ENCODE assay signal across 10 cellular contexts in the genomic region with DNA sequence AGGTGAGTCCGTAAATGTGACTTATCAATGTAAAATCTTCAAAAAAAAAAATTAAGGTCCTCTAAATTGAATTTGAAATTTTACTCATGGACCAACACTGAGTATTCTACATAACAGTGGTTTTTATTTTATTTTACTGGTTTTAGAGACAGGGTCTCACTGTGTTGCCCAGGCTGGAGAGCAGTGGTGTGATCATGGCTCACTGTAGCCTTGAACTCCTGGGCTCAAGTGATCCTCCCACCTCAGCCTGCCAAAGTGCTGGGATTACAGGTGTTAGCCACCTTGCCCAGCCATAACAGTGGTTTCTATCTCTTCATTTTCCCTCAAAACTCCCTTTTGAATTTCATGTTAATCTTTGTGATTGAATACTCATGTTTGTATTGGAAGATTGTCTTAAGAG. TPM values are rescaled to one million over a fixed set of nuclear protein-coding genes. Genes with fewer than 3 reads are reported as not detected.
DNase-seq lines count a peak whose midpoint lies in the region; ATAC-seq, FAIRE-seq and TF ChIP-seq lines count a peak whose summit lies in the region.
"Not testable (repeated sequence)": the region's sequence is repeated elsewhere in the genome, so short reads cannot be mapped to it uniquely, and the experiment has no call there.
"Had no signal": no experiment of that assay in that cellular context is flagged by ENCODE, and none has a peak within 500 bp of the region (broad histone marks: within the 10 kb centered on the region; RNA-seq: fewer than 3 reads in every experiment).

No MANE protein-coding gene starts in this region.

- peak overlapping the region; percentile 71 to 95 (median 89) for H3K27ac ChIP-seq in BLaER1 treated with 17β-estradiol and CSF1 and Interleukin-3, amounts not matched to agents 10 nM and 100 nM
- peak overlapping the region; percentile 74 for H3K27ac ChIP-seq in HL-60 (replicated peaks)
- peak overlapping the region; percentile 48 for H3K27ac ChIP-seq in keratinocyte (ENCODE audit: control insufficient read depth, insufficient read depth, low read length)
- H3K27ac ChIP-seq in osteoblast (ENCODE audit: low read depth, low read length): peak overlapping the region; percentile 10

- CTCF ChIA-PET in activated naive CD4-positive, alpha-beta T cell treated with anti-CD3 and anti-CD28 coated beads for 36 hours (lab: Charles Lee): interaction anchor here (1.2 kb wide), 2 partner anchors 204 to 206 kb away, joined by 3 read pairs; partner anchors contain the start of gene KIF1B

- H3K4me2 ChIP-seq in BLaER1 treated with 17β-estradiol and CSF1 and Interleukin-3, amounts not matched to agents 10 nM and 100 nM: peak overlapping the region in 7 of 11 experiments; percentile 73 to 88 (median 84); a peak in 14 of 22 replicates
- not testable (repeated sequence) for H3K4me2 ChIP-seq in keratinocyte (ENCODE audit: control insufficient read depth, extremely low read depth, insufficient read depth, low read depth, low read length); osteoblast (ENCODE audit: insufficient read depth, low read length)

- not testable (repeated sequence) for H3K4me3 ChIP-seq in BLaER1 treated with 17β-estradiol and CSF1 and Interleukin-3, amounts not matched to agents 10 nM and 100 nM; HL-60 (replicated peaks; ENCODE audit: insufficient read depth, low read length); keratinocyte (ENCODE audit: control insufficient read depth in 2 of 3, extremely low read depth in 1 of 3, insufficient read depth in 2 of 3, low read depth in 1 of 3, low read length in 3 of 3); osteoblast (ENCODE audit: insufficient read depth, low read length)

- not testable (repeated sequence) for H2AFZ ChIP-seq in keratinocyte (ENCODE audit: control insufficient read depth, low read length); osteoblast (ENCODE audit: low read length)

- H4K20me1 ChIP-seq in BLaER1 treated with 17β-estradiol and CSF1 and Interleukin-3, amounts not matched to agents 10 nM and 100 nM: peaks cover 0 to 21% (median 0%) of the 10 kb centered on the region in 11 experiments; a peak in 3 of 22 replicates
- not testable (repeated sequence) for H4K20me1 ChIP-seq in keratinocyte (ENCODE audit: control insufficient read depth, extremely low read depth, insufficient read depth, low read length); osteoblast (ENCODE audit: insufficient read depth, low read length)

- dilution Hi-C loops in keratinocyte (cut with MboI; ENCODE audit: extremely low pct_ligation_motif_present, low sequenced_read_pairs): not testable (repeated sequence)

- not testable (repeated sequence) for FAIRE-seq in keratinocyte (lab: Jason Lieb, UNC)

- H3K9ac ChIP-seq in BLaER1 treated with 17β-estradiol and CSF1 and Interleukin-3, amounts not matched to agents 10 nM and 100 nM: peak overlapping the region in 10 of 11 experiments; percentile 56 to 81 (median 74); a peak in 19 of 22 replicates
- H3K9ac ChIP-seq in keratinocyte (ENCODE audit: control insufficient read depth, extremely low read depth, insufficient read depth, low read length): not testable (repeated sequence)

- H3K4me1 Mint-ChIP-seq in T-helper 17 cell; activated naive CD4-positive, alpha-beta T cell treated with anti-CD3 and anti-CD28 coated beads for 36 hours (ENCODE audit: low read depth); type B pancreatic cell (ENCODE audit: unreplicated experiment): not testable (repeated sequence)
- H3K4me1 Mint-ChIP-seq in dendritic cell treated with granulocyte-macrophage colony-stimulating factor and Interleukin-4, amounts not matched to agents 40 ng/mL and 50 ng/mL, for 4 days (ENCODE audit: low read depth): peaks cover 52% of the 10 kb centered on the region

- not testable (repeated sequence) for H3K79me2 ChIP-seq in keratinocyte (ENCODE audit: control insufficient read depth, insufficient read depth, low read length); osteoblast (ENCODE audit: insufficient read depth, low read length)

- not testable (repeated sequence) for TF ChIP-seq CTCF in HL-60 (IDR thresholded peaks at IDR 0.05; ENCODE audit: insufficient read depth, low read length); keratinocyte (optimal IDR thresholded peaks at IDR 0.05 in 1 of 3, IDR thresholded peaks at IDR 0.05 in 1 of 3, conservative IDR thresholded peaks at IDR 0.05 in 1 of 3; ENCODE audit: extremely low read depth in 1 of 3, insufficient read depth in 2 of 3, low read length in 3 of 3); osteoblast (IDR thresholded peaks at IDR 0.05; ENCODE audit: extremely low read depth, low read depth, low read length); type B pancreatic cell (conservative IDR thresholded peaks at IDR 0.05)

- H3K4me1 ChIP-seq in BLaER1 treated with 17β-estradiol and CSF1 and Interleukin-3, amounts not matched to agents 10 nM and 100 nM: peaks cover 7 to 53% (median 32%) of the 10 kb centered on the region in 10 experiments; a peak in 19 of 20 replicates
- H3K4me1 ChIP-seq in keratinocyte (ENCODE audit: control insufficient read depth, extremely low read depth, insufficient read depth, low read length); osteoblast (ENCODE audit: insufficient read depth, low read length): not testable (repeated sequence)

- H3K27me3 Mint-ChIP-seq in T-helper 17 cell; activated naive CD4-positive, alpha-beta T cell treated with anti-CD3 and anti-CD28 coated beads for 36 hours (ENCODE audit: low read depth); dendritic cell treated with granulocyte-macrophage colony-stimulating factor and Interleukin-4, amounts not matched to agents 40 ng/mL and 50 ng/mL, for 4 days; type B pancreatic cell: not testable (repeated sequence)

- H3K36me3 ChIP-seq in BLaER1 treated with 17β-estradiol and CSF1 and Interleukin-3, amounts not matched to agents 10 nM and 100 nM: peaks cover 88 to 100% (median 95%) of the 10 kb centered on the region in 11 experiments
- H3K36me3 ChIP-seq in keratinocyte (ENCODE audit: control insufficient read depth in 2 of 2, extremely low read depth in 1 of 2, insufficient read depth in 2 of 2, low read length in 2 of 2) (peaks cover 32 to 45% of the 10 kb centered on the region in 2 experiments), osteoblast (ENCODE audit: insufficient read depth, low read length) (peaks cover 86% of the 10 kb centered on the region)

- ATAC-seq in T-helper 17 cell: not testable (repeated sequence)

- not testable (repeated sequence) for H3K27me3 ChIP-seq in BLaER1 treated with 17β-estradiol and CSF1 and Interleukin-3, amounts not matched to agents 10 nM and 100 nM; HL-60 (ENCODE audit: insufficient read depth, poor library complexity, severe bottlenecking); keratinocyte (ENCODE audit: control insufficient read depth, extremely low read depth, insufficient read depth, low read length); osteoblast (ENCODE audit: insufficient read depth, low read length)

- not testable (repeated sequence) for DNase-seq in HL-60 (ENCODE audit: low read depth in 1 of 2, low spot score in 1 of 2); T-helper 17 cell; activated naive CD4-positive, alpha-beta T cell treated with anti-CD3 and anti-CD28 coated beads for 36 hours; keratinocyte (ENCODE audit: low read depth, low spot score); osteoblast (ENCODE audit: insufficient read length, low spot score, missing footprints); type B pancreatic cell (ENCODE audit: extremely low spot score, unreplicated experiment)

- H3K36me3 Mint-ChIP-seq in T-helper 17 cell (ENCODE audit: low read depth) (peaks cover 17% of the 10 kb centered on the region), type B pancreatic cell (peaks cover 63% of the 10 kb centered on the region)
- H3K36me3 Mint-ChIP-seq in activated naive CD4-positive, alpha-beta T cell treated with anti-CD3 and anti-CD28 coated beads for 36 hours (ENCODE audit: low read depth): peaks cover 41% of the 10 kb centered on the region
- peaks cover 100% of the 10 kb centered on the region for H3K36me3 Mint-ChIP-seq in dendritic cell treated with granulocyte-macrophage colony-stimulating factor and Interleukin-4, amounts not matched to agents 40 ng/mL and 50 ng/mL, for 4 days (ENCODE audit: low read depth)

- not testable (repeated sequence) for H3K9me3 Mint-ChIP-seq in activated naive CD4-positive, alpha-beta T cell treated with anti-CD3 and anti-CD28 coated beads for 36 hours; dendritic cell treated with granulocyte-macrophage colony-stimulating factor and Interleukin-4, amounts not matched to agents 40 ng/mL and 50 ng/mL, for 4 days; type B pancreatic cell

- not testable (repeated sequence) for H3K9me3 ChIP-seq in BLaER1 treated with 17β-estradiol and CSF1 and Interleukin-3, amounts not matched to agents 10 nM and 100 nM (replicated peaks in 1 of 11); T-helper 17 cell (ENCODE audit: control insufficient read depth, low read length, poor library complexity, severe bottlenecking); keratinocyte (ENCODE audit: control insufficient read depth, low read depth, low read length); osteoblast (ENCODE audit: low read depth, low read length)

- H3K27ac Mint-ChIP-seq in T-helper 17 cell: peak overlapping the region; percentile 24
- peak overlapping the region; percentile 59 for H3K27ac Mint-ChIP-seq in activated naive CD4-positive, alpha-beta T cell treated with anti-CD3 and anti-CD28 coated beads for 36 hours
- peak overlapping the region; percentile 90 for H3K27ac Mint-ChIP-seq in dendritic cell treated with granulocyte-macrophage colony-stimulating factor and Interleukin-4, amounts not matched to agents 40 ng/mL and 50 ng/mL, for 4 days
- peak overlapping the region; percentile 84 for H3K27ac Mint-ChIP-seq in type B pancreatic cell

- not testable (repeated sequence) for H3K4me3 Mint-ChIP-seq in T-helper 17 cell; activated naive CD4-positive, alpha-beta T cell treated with anti-CD3 and anti-CD28 coated beads for 36 hours; dendritic cell treated with granulocyte-macrophage colony-stimulating factor and Interleukin-4, amounts not matched to agents 40 ng/mL and 50 ng/mL, for 4 days; type B pancreatic cell

- intact Hi-C loops in activated naive CD4-positive, alpha-beta T cell treated with anti-CD3 and anti-CD28 coated beads for 36 hours (cut with micrococcal nuclease): not testable (repeated sequence)
- intact Hi-C loops in dendritic cell treated with granulocyte-macrophage colony-stimulating factor and Interleukin-4, amounts not matched to agents 40 ng/mL and 50 ng/mL, for 4 days (cut with micrococcal nuclease): loop anchor here (2.0 kb wide), 1 partner anchor 15 kb away; no protein-coding TSS in a partner anchor

- H3K9me1 ChIP-seq in keratinocyte (ENCODE audit: control insufficient read depth, extremely low read depth, insufficient read depth, low read length): not testable (repeated sequence)

RNA-seq across cellular contexts. Expression of gene CENPS, which starts 14.3 kb away (rescaled TPM):
- total RNA-seq in T-helper 17 cell (1 to 10 TPM; 3.8 to 6.3 TPM), osteoblast (13.6 and 17.4 TPM in 2 replicates), type B pancreatic cell (ENCODE audit: low replicate concordance) (17.8 and 24.7 TPM in 2 replicates)
- 10 to 100 TPM; 21.5 to 23.4 TPM for total RNA-seq in activated naive CD4-positive, alpha-beta T cell treated with anti-CD3 and anti-CD28 coated beads for 36 hours
- polyA plus RNA-seq in keratinocyte: 4.6 to 13.3 TPM (median 10.3 TPM) in 3 replicates
- 6.6 TPM for polyA plus RNA-seq in keratinocyte (2011; ENCODE audit: low read depth)
- polyA plus RNA-seq in keratinocyte (2011; cell fraction: cytosol; rRNA removed): 8.5 and 9.2 TPM in 2 replicates
- 2.7 and 4.3 TPM in 2 replicates for polyA plus RNA-seq in keratinocyte (2011; cell fraction: nucleus; rRNA removed)
- polyA plus RNA-seq in keratinocyte (2012; ENCODE audit: low replicate concordance): 6.8 and 19.8 TPM in 2 replicates
- polyA minus RNA-seq in keratinocyte: 1.6 to 4.4 TPM (median 2.6 TPM) in 3 replicates
- 4.6 TPM for polyA minus RNA-seq in keratinocyte (2011; cell fraction: cytosol; rRNA and poly(A)+ RNA removed)
- polyA minus RNA-seq in keratinocyte (2011; cell fraction: nucleus; rRNA and poly(A)+ RNA removed): 1.3 and 1.6 TPM in 2 replicates

RNA-seq across cellular contexts. Expression of gene PGD, which starts 17.1 kb away (rescaled TPM):
- 10 to 100 TPM; 22.7 to 40.0 TPM for total RNA-seq in T-helper 17 cell
- total RNA-seq in activated naive CD4-positive, alpha-beta T cell treated with anti-CD3 and anti-CD28 coated beads for 36 hours: 100 to 1,000 TPM in 1 of 2 experiments, 10 to 100 TPM in 1; 94.8 to 101 TPM
- polyA plus RNA-seq in keratinocyte: 67.2 to 104 TPM (median 79.1 TPM) in 3 replicates
- 68.5 TPM for polyA plus RNA-seq in keratinocyte (2011; ENCODE audit: low read depth)
- 63.1 and 79.2 TPM in 2 replicates for polyA plus RNA-seq in keratinocyte (2011; cell fraction: cytosol; rRNA removed)
- polyA plus RNA-seq in keratinocyte (2011; cell fraction: nucleus; rRNA removed): 76.3 and 82.2 TPM in 2 replicates
- polyA plus RNA-seq in keratinocyte (2012; ENCODE audit: low replicate concordance): 53.6 and 220 TPM in 2 replicates
- polyA minus RNA-seq in keratinocyte: 115 to 139 TPM (median 134 TPM) in 3 replicates
- 69.6 TPM for polyA minus RNA-seq in keratinocyte (2011; cell fraction: cytosol; rRNA and poly(A)+ RNA removed)
- 37.8 and 47.8 TPM in 2 replicates for polyA minus RNA-seq in keratinocyte (2011; cell fraction: nucleus; rRNA and poly(A)+ RNA removed)
- total RNA-seq in osteoblast: 136 and 142 TPM in 2 replicates
- total RNA-seq in type B pancreatic cell (ENCODE audit: low replicate concordance): 294 and 366 TPM in 2 replicates

RNA-seq across cellular contexts. Expression of gene CORT, which starts 33.9 kb away (rescaled TPM):
- total RNA-seq in T-helper 17 cell: under 1 TPM; 0.42 to 0.52 TPM
- total RNA-seq in activated naive CD4-positive, alpha-beta T cell treated with anti-CD3 and anti-CD28 coated beads for 36 hours: under 1 TPM; 0.29 to 0.47 TPM
- 0.17 TPM in 1 of 3 replicates, not detected in the others for polyA plus RNA-seq in keratinocyte
- not detected for polyA plus RNA-seq in keratinocyte (2011; ENCODE audit: low read depth)
- not detected in 2 replicates for polyA plus RNA-seq in keratinocyte (2011; cell fraction: cytosol; rRNA removed)
- polyA plus RNA-seq in keratinocyte (2011; cell fraction: nucleus; rRNA removed): 0.27 TPM in 1 of 2 replicates, not detected in the other
- not detected in 2 replicates for polyA plus RNA-seq in keratinocyte (2012; ENCODE audit: low replicate concordance)
- not detected in 3 replicates for polyA minus RNA-seq in keratinocyte
- polyA minus RNA-seq in keratinocyte (2011; cell fraction: cytosol; rRNA and poly(A)+ RNA removed): not detected
- polyA minus RNA-seq in keratinocyte (2011; cell fraction: nucleus; rRNA and poly(A)+ RNA removed): not detected in 2 replicates
- total RNA-seq in osteoblast: 0.29 and 0.36 TPM in 2 replicates
- total RNA-seq in type B pancreatic cell (ENCODE audit: low replicate concordance): not detected in 2 replicates
- total RNA-seq: CD4-positive, alpha-beta memory T cell; LHCN-M2 had no signal
- polyA plus RNA-seq: CD4-positive, alpha-beta memory T cell had no signal

RNA-seq across cellular contexts. Expression of gene DFFA, which starts 56.4 kb away (rescaled TPM):
- 10 to 100 TPM; 14.6 to 15.1 TPM for total RNA-seq in T-helper 17 cell
- 10 to 100 TPM; 34.2 to 36.1 TPM for total RNA-seq in activated naive CD4-positive, alpha-beta T cell treated with anti-CD3 and anti-CD28 coated beads for 36 hours
- 44.4 to 63.1 TPM (median 53.1 TPM) in 3 replicates for polyA plus RNA-seq in keratinocyte
- polyA plus RNA-seq in keratinocyte (2011; ENCODE audit: low read depth): 35.4 TPM
- 40.6 and 46.4 TPM in 2 replicates for polyA plus RNA-seq in keratinocyte (2011; cell fraction: cytosol; rRNA removed)
- 31.0 and 31.3 TPM in 2 replicates for polyA plus RNA-seq in keratinocyte (2011; cell fraction: nucleus; rRNA removed)
- 18.7 and 58.0 TPM in 2 replicates for polyA plus RNA-seq in keratinocyte (2012; ENCODE audit: low replicate concordance)
- 55.7 to 77.5 TPM (median 66.3 TPM) in 3 replicates for polyA minus RNA-seq in keratinocyte
- 36.6 TPM for polyA minus RNA-seq in keratinocyte (2011; cell fraction: cytosol; rRNA and poly(A)+ RNA removed)
- polyA minus RNA-seq in keratinocyte (2011; cell fraction: nucleus; rRNA and poly(A)+ RNA removed): 16.8 and 30.4 TPM in 2 replicates
- total RNA-seq in osteoblast: 27.9 and 32.7 TPM in 2 replicates
- total RNA-seq in type B pancreatic cell (ENCODE audit: low replicate concordance): 41.6 and 52.8 TPM in 2 replicates

RNA-seq across cellular contexts. Expression of gene PEX14, which starts 58.8 kb away (rescaled TPM):
- 10 to 100 TPM; 16.0 TPM for total RNA-seq in T-helper 17 cell
- 10 to 100 TPM; 15.8 to 17.2 TPM for total RNA-seq in activated naive CD4-positive, alpha-beta T cell treated with anti-CD3 and anti-CD28 coated beads for 36 hours
- 7.3 to 19.4 TPM (median 8.4 TPM) in 3 replicates for polyA plus RNA-seq in keratinocyte
- polyA plus RNA-seq in keratinocyte (2011; ENCODE audit: low read depth): 3.3 TPM
- 7.5 and 15.1 TPM in 2 replicates for polyA plus RNA-seq in keratinocyte (2011; cell fraction: cytosol; rRNA removed)
- polyA plus RNA-seq in keratinocyte (2011; cell fraction: nucleus; rRNA removed): 35.5 and 39.3 TPM in 2 replicates
- 16.7 and 23.8 TPM in 2 replicates for polyA plus RNA-seq in keratinocyte (2012; ENCODE audit: low replicate concordance)
- 9.4 to 18.0 TPM (median 10.6 TPM) in 3 replicates for polyA minus RNA-seq in keratinocyte
- 14.6 TPM for polyA minus RNA-seq in keratinocyte (2011; cell fraction: cytosol; rRNA and poly(A)+ RNA removed)
- 12.5 and 18.2 TPM in 2 replicates for polyA minus RNA-seq in keratinocyte (2011; cell fraction: nucleus; rRNA and poly(A)+ RNA removed)
- total RNA-seq in osteoblast: 15.2 and 15.3 TPM in 2 replicates
- 22.5 and 25.3 TPM in 2 replicates for total RNA-seq in type B pancreatic cell (ENCODE audit: low replicate concordance)

Comparison
In these comparisons a context has a peak if more than half of its experiments do, and no peak if none do; other contexts are left out.
1. H3K27ac ChIP-seq: peak in every context shown above with its lines; median percentile 89 in BLaER1 treated with 17β-estradiol and CSF1 and Interleukin-3, amounts not matched to agents 10 nM and 100 nM; 74 in HL-60; 48 in keratinocyte; 10 in osteoblast.
2. H3K27ac Mint-ChIP-seq: peak in every context shown above with its lines; median percentile 90 in dendritic cell treated with granulocyte-macrophage colony-stimulating factor and Interleukin-4, amounts not matched to agents 40 ng/mL and 50 ng/mL, for 4 days; 84 in type B pancreatic cell; 59 in activated naive CD4-positive, alpha-beta T cell treated with anti-CD3 and anti-CD28 coated beads for 36 hours; 24 in T-helper 17 cell.